In the genomic region with DNA sequence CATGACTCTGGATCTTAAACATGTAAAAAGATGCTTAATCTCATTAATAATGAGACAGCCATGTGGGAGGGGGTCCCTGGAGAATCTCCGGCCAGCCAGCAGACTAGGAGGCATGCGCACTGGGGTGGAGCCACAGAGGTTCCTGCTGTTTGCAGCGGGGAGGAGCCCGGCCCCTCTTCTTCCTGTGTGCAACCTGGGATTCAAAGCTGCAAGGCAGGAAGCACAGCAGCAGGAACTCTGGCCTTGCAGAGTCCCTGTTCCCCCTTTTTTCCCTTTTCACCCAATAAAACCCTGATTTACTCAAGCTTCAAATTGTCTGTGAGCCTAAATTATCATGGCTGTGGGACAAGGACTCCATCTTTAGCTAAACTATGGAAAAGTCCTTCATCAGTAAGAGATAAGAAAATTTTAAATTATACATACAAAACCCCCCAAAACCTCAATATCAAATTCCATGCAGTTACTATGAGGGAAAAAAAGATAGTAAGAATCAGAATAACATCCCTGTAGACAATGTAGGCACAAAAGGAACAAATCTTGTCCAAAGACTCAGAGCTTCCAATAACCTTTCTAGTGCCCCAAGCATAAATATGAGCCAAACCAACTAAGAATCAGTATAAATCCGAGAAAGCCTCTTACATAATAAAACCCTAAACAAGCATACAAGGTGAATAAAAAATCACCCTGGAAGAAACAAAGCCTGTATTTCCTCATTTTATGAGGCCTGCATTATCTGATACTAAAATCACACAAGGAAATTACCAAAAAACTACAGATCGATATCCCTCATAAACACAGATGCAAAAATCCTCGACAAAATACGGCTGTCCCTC, we compare ENCODE assay signal across 8 cellular contexts. TPM values are rescaled to one million over a fixed set of nuclear protein-coding genes. Genes with fewer than 3 reads are reported as not detected.
DNase-seq lines count a peak whose midpoint lies in the region; ATAC-seq, FAIRE-seq and TF ChIP-seq lines count a peak whose summit lies in the region.

No MANE protein-coding gene starts in this region.

- H3K4me3 Mint-ChIP-seq in H9 = peak overlapping the region in 1 of 2 experiments; percentile 66; a peak in 4 of 5 replicates

- peaks cover 9% of the 10 kb centered on the region for H3K79me1 ChIP-seq in H9 (ENCODE audit: insufficient read depth, low read depth, low read length, poor library complexity, severe bottlenecking)

- peaks cover 0 to 1% (median 0%) of the 10 kb centered on the region in 3 experiments; a peak in 2 of 7 replicates for H3K36me3 Mint-ChIP-seq in H9 (ENCODE audit: insufficient read depth in 1 of 3, low read depth in 3 of 3)

- H4K20me1 ChIP-seq in H9 (ENCODE audit: control insufficient read depth, insufficient read depth, insufficient read length) = no peaks in the 10 kb centered on the region

- TF ChIP-seq CTCF in H9 (conservative IDR thresholded peaks at IDR 0.05) (no peak), body of pancreas (IDR thresholded peaks at IDR 0.05) (no peak), kidney (IDR thresholded peaks at IDR 0.05; ENCODE audit: borderline replicate concordance, extremely low read depth, insufficient read depth) (no peak)

- no peak overlapping the region for H2AFZ ChIP-seq in H9 (ENCODE audit: low read length)

- DNase-seq in EL (peak; percentile 53), H9 (peak; percentile 90), NCI-H460 (ENCODE audit: extremely low read depth, low read depth) (peak; percentile 30), body of pancreas (peak; percentile 50 to 77 (median 70)), kidney (peak; percentile 92), SW480 (ENCODE audit: low spot score) (no peak), T-helper 9 cell (no peak)
- DNase-seq in stimulated activated CD4-positive, alpha-beta T cell treated with anti-CD3 and anti-CD28 coated beads, Interleukin-4, amount 100 ng/mL, for 4 hours = peak; percentile 3 to 10

- no peak overlapping the region for H2BK12ac ChIP-seq in H9 (ENCODE audit: insufficient read length, low read depth, low read length)

- H3K9me3 ChIP-seq in H9 (ENCODE audit: control insufficient read depth, low read depth, low read length) (no peaks in the 10 kb centered on the region), body of pancreas (no peaks in the 10 kb centered on the region), kidney (ENCODE audit: control insufficient read depth in 1 of 2, low read length in 2 of 2) (no peaks in the 10 kb centered on the region)

- H3K18ac ChIP-seq in H9 (ENCODE audit: insufficient read length, low read depth, low read length) = no peak overlapping the region

- H3K56ac ChIP-seq in H9 (ENCODE audit: insufficient read length, low read depth, low read length) = no peak overlapping the region

- intact Hi-C loops in body of pancreas (cut with DNase I) (no loop called here), kidney (cut with DNase I) (no loop called here)

- H3K79me2 ChIP-seq in H9 (ENCODE audit: insufficient read depth, low read length) = peaks cover 17% of the 10 kb centered on the region; the same call in 1 of the 2 replicates

- H2BK15ac ChIP-seq in H9 (ENCODE audit: low read depth, low read length) = no peak overlapping the region

- H4K91ac ChIP-seq in H9 (ENCODE audit: insufficient read length, low read depth, low read length) = no peak overlapping the region

- no peak overlapping the region for H2BK5ac ChIP-seq in H9 (ENCODE audit: insufficient read length, low read length)

- H2BK20ac ChIP-seq in H9 (ENCODE audit: low read depth, low read length, poor library complexity, severe bottlenecking) = no peak overlapping the region

- H3K4me1 Mint-ChIP-seq in H9 = peaks cover 35 to 39% of the 10 kb centered on the region in 2 experiments

- WGBS in H9 (ENCODE audit: extremely low coverage, insufficient read length, low lambda C conversion rate) = no CpG with 5 or more reads among the region's 8 CpGs
- 22 to 39% methylated on average over 8 of the region's 8 CpGs for WGBS in body of pancreas, 2 donors

- FAIRE-seq in kidney (lab: Jason Lieb, UNC) = no peak

- no peaks in the 10 kb centered on the region for H3K27me3 Mint-ChIP-seq in H9 (ENCODE audit: low read depth)

- H3K4me3 ChIP-seq in body of pancreas = no peak overlapping the region
- H3K4me3 ChIP-seq in kidney (ENCODE audit: low read length in 2 of 2) = peak overlapping the region in 1 of 2 donors; percentile 33

- H3K4me2 ChIP-seq in H9 (ENCODE audit: insufficient read depth, insufficient read length, low read length) = peak overlapping the region; percentile 23

- H3K23ac ChIP-seq in H9 (ENCODE audit: insufficient read length, low read depth, low read length) = no peak overlapping the region

- peak in 1 of 3 donors; percentile 28 for TF ChIP-seq POLR2A in body of pancreas (IDR thresholded peaks at IDR 0.05)

- H3K27ac ChIP-seq in H9 (ENCODE audit: insufficient read length, low read depth, low read length) = peak overlapping the region; percentile 33
- peak overlapping the region in 3 of 4 donors; percentile 52 to 74 (median 57) for H3K27ac ChIP-seq in body of pancreas
- peak overlapping the region in 1 of 2 donors; percentile 47 for H3K27ac ChIP-seq in kidney (ENCODE audit: low read depth in 2 of 2, low read length in 2 of 2)

- H4K5ac ChIP-seq in H9 (ENCODE audit: insufficient read length, low read depth, low read length) = no peak overlapping the region

- H2AK5ac ChIP-seq in H9 (ENCODE audit: insufficient read length, low read length) = no peak overlapping the region

- peak overlapping the region; percentile 83 to 95 (median 94); a peak in 6 of 7 replicates for H3K27ac Mint-ChIP-seq in H9

- no peak overlapping the region for H3K4ac ChIP-seq in H9 (ENCODE audit: low read depth, low read length)

- H4K8ac ChIP-seq in H9 (replicated peaks; ENCODE audit: insufficient read length, low read depth, low read length) = no peak overlapping the region

- no peaks in the 10 kb centered on the region for H3K27me3 ChIP-seq in H9 (ENCODE audit: insufficient read depth, low read length)
- H3K27me3 ChIP-seq in body of pancreas = no peaks in the 10 kb centered on the region

- H3K36me3 ChIP-seq in body of pancreas (replicated peaks in 1 of 2; ENCODE audit: insufficient read depth in 1 of 2, low read depth in 2 of 2) (no peaks in the 10 kb centered on the region), kidney (ENCODE audit: control insufficient read depth in 1 of 2, insufficient read depth in 2 of 2, low read length in 2 of 2) (no peaks in the 10 kb centered on the region)

- H3K14ac ChIP-seq in H9 (ENCODE audit: insufficient read depth, low read length) = no peak overlapping the region

- H3K4me1 ChIP-seq in H9 (ENCODE audit: insufficient read depth, low read length) (no peaks in the 10 kb centered on the region; the same call in 1 of the 2 replicates), body of pancreas (peaks cover 27% of the 10 kb centered on the region), kidney (ENCODE audit: control insufficient read depth in 1 of 2, insufficient read depth in 1 of 2, low read depth in 1 of 2, low read length in 2 of 2) (peaks cover 12 to 19% of the 10 kb centered on the region in 2 donors)

- H3T11ph ChIP-seq in H9 (ENCODE audit: low read length) = no peak overlapping the region

- H3K9ac ChIP-seq in H9 (ENCODE audit: extremely low read depth, insufficient read length, low read length) (no peak overlapping the region), kidney (ENCODE audit: low read length in 2 of 2) (peak overlapping the region; percentile 43 to 48)

- no peaks in the 10 kb centered on the region for H3K23me2 ChIP-seq in H9 (ENCODE audit: insufficient read length, low read depth, low read length, poor library complexity, severe bottlenecking)

- no peak overlapping the region for H2BK120ac ChIP-seq in H9 (ENCODE audit: low read depth, low read length, poor library complexity, severe bottlenecking)

- ATAC-seq in body of pancreas = peak; percentile 67

- H3K9me3 Mint-ChIP-seq in H9 = no peaks in the 10 kb centered on the region

RNA-seq across cellular contexts. Expression of gene CFDP1, which starts 12.1 kb away (rescaled TPM):
- 89.1 and 89.2 TPM in 2 replicates for total RNA-seq in H9 (2021)
- total RNA-seq in NCI-H460 (2014; rRNA removed; shearing (Covaris generic)) = 22.9 and 23.7 TPM in 2 replicates
- 13.0 and 20.1 TPM in 2 replicates for polyA plus RNA-seq in NCI-H460 (2014; cell fraction: nucleus; rRNA removed)
- total RNA-seq in body of pancreas = 10 to 100 TPM; 34.0 to 65.3 TPM
- total RNA-seq in kidney = 53.5 TPM
- 148 TPM for polyA plus RNA-seq in kidney (ENCODE audit: insufficient read depth, low read depth, low replicate concordance)

RNA-seq across cellular contexts. Expression of gene TMEM170A, which starts 43.3 kb away (rescaled TPM):
- 43.4 and 46.8 TPM in 2 replicates for total RNA-seq in H9 (2021)
- 27.5 and 29.4 TPM in 2 replicates for total RNA-seq in NCI-H460 (2014; rRNA removed; shearing (Covaris generic))
- 10.2 and 17.3 TPM in 2 replicates for polyA plus RNA-seq in NCI-H460 (2014; cell fraction: nucleus; rRNA removed)
- total RNA-seq in body of pancreas = 10 to 100 TPM; 17.1 TPM
- 22.8 TPM for total RNA-seq in kidney
- polyA plus RNA-seq in kidney (ENCODE audit: insufficient read depth, low read depth, low replicate concordance) = 10.2 TPM

Comparison
In these comparisons a context has a peak if more than half of its experiments do, and no peak if none do; other contexts are left out.
1. DNase-seq: peak in EL (single experiment), H9 (single experiment), NCI-H460 (single experiment), body of pancreas (4 of 4), kidney (single experiment) and stimulated activated CD4-positive, alpha-beta T cell treated with anti-CD3 and anti-CD28 coated beads, Interleukin-4, amount 100 ng/mL, for 4 hours (2 of 2); none in SW480 (single experiment) and T-helper 9 cell (single experiment).